Comparison of ENCODE assay signal across 18 cellular contexts in the genomic region with DNA sequence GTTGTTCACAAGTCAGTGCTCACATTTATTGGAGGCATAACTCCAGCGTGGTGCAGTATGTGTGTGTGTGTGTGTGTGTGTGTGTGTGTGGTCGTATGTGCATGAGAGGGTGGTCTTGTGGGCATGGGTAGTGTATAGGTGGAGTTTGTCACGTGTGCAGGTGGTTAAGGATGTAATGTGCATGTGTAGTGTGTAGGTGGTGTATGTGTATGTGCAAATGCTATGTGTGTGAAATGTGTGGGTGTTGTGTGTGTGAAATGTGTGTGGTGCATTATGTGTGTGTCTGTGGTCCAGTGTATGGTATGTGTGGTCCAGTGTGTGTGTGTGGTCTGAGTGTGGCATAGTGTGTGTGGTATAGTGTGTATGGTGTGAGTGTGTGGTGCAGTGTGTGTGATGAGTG.
"Had no signal": no experiment of that assay in that cellular context is flagged by ENCODE, and none has a peak within 500 bp of the region (broad histone marks: within the 10 kb centered on the region; RNA-seq: fewer than 3 reads in every experiment).

No MANE protein-coding gene starts in this region.

- DNase-seq: activated CD4-positive, alpha-beta T cell treated with anti-CD3 and anti-CD28 coated beads, Interleukin-2, amount 10 ng/mL, durations not matched to agents 24 days and 14 days; activated CD8-positive, alpha-beta T cell treated with anti-CD3 and anti-CD28 coated beads for 36 hours; activated naive CD4-positive, alpha-beta T cell treated with Interleukin-2 at 50 U/mL for 16 hours; activated naive CD8-positive, alpha-beta T cell treated with anti-CD3 and anti-CD28 coated beads, Interleukin-2, amount 10 ng/mL, durations not matched to agents 7 days and 5 days; activated T-cell treated with anti-CD3 and anti-CD28 coated beads, Interleukin-2, amount 50 U/mL, for 1 hour; amygdala; central memory CD4-positive, alpha-beta T cell; left lung; mammary epithelial cell; natural killer cell; stimulated activated CD8-positive, alpha-beta memory T cell treated with anti-CD3 and anti-CD28 coated beads, Interleukin-4, amount 100 ng/mL, for 48 hours; stimulated activated naive CD4-positive, alpha-beta T cell; T-cell had no signal

- H3K36me3 Mint-ChIP-seq: activated naive CD8-positive, alpha-beta T cell treated with anti-CD3 and anti-CD28 coated beads, Interleukin-2, amount 10 ng/mL, durations not matched to agents 7 days and 5 days; natural killer cell; T-cell had no signal

- H3K27me3 Mint-ChIP-seq: activated CD4-positive, alpha-beta T cell treated with anti-CD3 and anti-CD28 coated beads, Interleukin-2, amount 10 ng/mL, durations not matched to agents 24 days and 14 days; activated naive CD8-positive, alpha-beta T cell treated with anti-CD3 and anti-CD28 coated beads, Interleukin-2, amount 10 ng/mL, durations not matched to agents 7 days and 5 days had no signal

- H3K4me1 Mint-ChIP-seq: activated CD4-positive, alpha-beta T cell treated with anti-CD3 and anti-CD28 coated beads, Interleukin-2, amount 10 ng/mL, durations not matched to agents 24 days and 14 days; activated naive CD8-positive, alpha-beta T cell treated with anti-CD3 and anti-CD28 coated beads, Interleukin-2, amount 10 ng/mL, durations not matched to agents 7 days and 5 days; natural killer cell; T-cell had no signal

- H3K4me1 ChIP-seq: left lung had no signal

- H3K27me3 ChIP-seq: left lung, neutrophil had no signal

- H3K36me3 ChIP-seq: left lung, neutrophil had no signal

- H3K27ac ChIP-seq: left lung, neutrophil had no signal

- H3K9me3 ChIP-seq: left lung, neutrophil had no signal

- H3K27ac Mint-ChIP-seq: activated CD4-positive, alpha-beta T cell treated with anti-CD3 and anti-CD28 coated beads, Interleukin-2, amount 10 ng/mL, durations not matched to agents 24 days and 14 days; activated CD8-positive, alpha-beta T cell treated with anti-CD3 and anti-CD28 coated beads for 36 hours; activated naive CD8-positive, alpha-beta T cell treated with anti-CD3 and anti-CD28 coated beads, Interleukin-2, amount 10 ng/mL, durations not matched to agents 7 days and 5 days; activated T-helper 2 cell treated with anti-CD3 and anti-CD28 coated beads, Interferon-gamma antibody, Interleukin-2, Interleukin-4, amounts not matched to agents 10 μg/mL and 5 μg/mL and 100 μg/mL, durations not matched to agents 14 hours and 24 hours and 36 hours; natural killer cell; T-cell had no signal

- H3K9me3 Mint-ChIP-seq: activated CD4-positive, alpha-beta T cell treated with anti-CD3 and anti-CD28 coated beads, Interleukin-2, amount 10 ng/mL, durations not matched to agents 24 days and 14 days; activated CD8-positive, alpha-beta T cell treated with anti-CD3 and anti-CD28 coated beads for 36 hours; activated naive CD8-positive, alpha-beta T cell treated with anti-CD3 and anti-CD28 coated beads, Interleukin-2, amount 10 ng/mL, durations not matched to agents 7 days and 5 days; activated T-helper 2 cell treated with anti-CD3 and anti-CD28 coated beads, Interferon-gamma antibody, Interleukin-2, Interleukin-4, amounts not matched to agents 10 μg/mL and 5 μg/mL and 100 μg/mL, durations not matched to agents 14 hours and 24 hours and 36 hours; natural killer cell; T-cell had no signal

- ATAC-seq: activated CD8-positive, alpha-beta T cell treated with anti-CD3 and anti-CD28 coated beads for 36 hours; T-cell had no signal

- FAIRE-seq: colon, frontal cortex, keratinocyte had no signal

- H3K4me3 ChIP-seq: left lung had no signal

- H3K4me3 Mint-ChIP-seq: activated CD4-positive, alpha-beta T cell treated with anti-CD3 and anti-CD28 coated beads, Interleukin-2, amount 10 ng/mL, durations not matched to agents 24 days and 14 days; activated CD8-positive, alpha-beta T cell treated with anti-CD3 and anti-CD28 coated beads for 36 hours; activated naive CD8-positive, alpha-beta T cell treated with anti-CD3 and anti-CD28 coated beads, Interleukin-2, amount 10 ng/mL, durations not matched to agents 7 days and 5 days; natural killer cell; T-cell had no signal
